22 cellular contexts compared by ENCODE assay signal in genomic region chr1:177487481-177487880, GRCh38.
"Had no signal": no experiment of that assay in that cellular context is flagged by ENCODE, and none has a peak within 500 bp of the region (broad histone marks: within the 10 kb centered on the region; RNA-seq: fewer than 3 reads in every experiment).

No MANE protein-coding gene starts in this region.

- FAIRE-seq: kidney had no signal

- H3K4me1 Mint-ChIP-seq: activated CD4-positive, alpha-beta memory T cell treated with anti-CD3 and anti-CD28 coated beads, Interleukin-2, amount 10 ng/mL, durations not matched to agents 7 days and 5 days; activated CD4-positive, alpha-beta T cell treated with anti-CD3 and anti-CD28 coated beads, Interleukin-2, amount 10 ng/mL, durations not matched to agents 24 days and 14 days; activated CD8-positive, alpha-beta memory T cell treated with anti-CD3 and anti-CD28 coated beads, Interleukin-2, amount 10 ng/mL, durations not matched to agents 7 days and 5 days; activated naive CD8-positive, alpha-beta T cell treated with anti-CD3 and anti-CD28 coated beads, Interleukin-2, amount 50 U/mL, for 24 hours; naive thymus-derived CD4-positive, alpha-beta T cell had no signal

- ATAC-seq: activated CD8-positive, alpha-beta memory T cell treated with anti-CD3 and anti-CD28 coated beads, Interleukin-2, amount 10 ng/mL, durations not matched to agents 7 days and 5 days; activated naive CD8-positive, alpha-beta T cell treated with anti-CD3 and anti-CD28 coated beads, Interleukin-2, amount 50 U/mL, for 24 hours; left lobe of liver; lower lobe of right lung; naive thymus-derived CD4-positive, alpha-beta T cell had no signal

- H3K36me3 Mint-ChIP-seq: activated CD8-positive, alpha-beta memory T cell treated with anti-CD3 and anti-CD28 coated beads, Interleukin-2, amount 10 ng/mL, durations not matched to agents 7 days and 5 days; naive thymus-derived CD4-positive, alpha-beta T cell had no signal

- H3K27ac ChIP-seq: lower lobe of right lung, testis, uterus had no signal

- H3K27me3 ChIP-seq: testis, uterus had no signal

- H3K4me1 ChIP-seq: lower lobe of right lung, testis, uterus had no signal

- H3K27me3 Mint-ChIP-seq: activated CD4-positive, alpha-beta memory T cell treated with anti-CD3 and anti-CD28 coated beads, Interleukin-2, amount 10 ng/mL, durations not matched to agents 7 days and 5 days; activated CD4-positive, alpha-beta T cell treated with anti-CD3 and anti-CD28 coated beads, Interleukin-2, amount 10 ng/mL, durations not matched to agents 24 days and 14 days; activated CD8-positive, alpha-beta memory T cell treated with anti-CD3 and anti-CD28 coated beads, Interleukin-2, amount 10 ng/mL, durations not matched to agents 7 days and 5 days; activated naive CD8-positive, alpha-beta T cell treated with anti-CD3 and anti-CD28 coated beads, Interleukin-2, amount 50 U/mL, for 24 hours; naive thymus-derived CD4-positive, alpha-beta T cell; progenitor cell of endocrine pancreas had no signal

- H3K4me3 Mint-ChIP-seq: activated CD4-positive, alpha-beta memory T cell treated with anti-CD3 and anti-CD28 coated beads, Interleukin-2, amount 10 ng/mL, durations not matched to agents 7 days and 5 days; activated CD4-positive, alpha-beta T cell treated with anti-CD3 and anti-CD28 coated beads, Interleukin-2, amount 10 ng/mL, durations not matched to agents 24 days and 14 days; activated CD8-positive, alpha-beta memory T cell treated with anti-CD3 and anti-CD28 coated beads, Interleukin-2, amount 10 ng/mL, durations not matched to agents 7 days and 5 days; activated naive CD8-positive, alpha-beta T cell treated with anti-CD3 and anti-CD28 coated beads, Interleukin-2, amount 50 U/mL, for 24 hours; naive thymus-derived CD4-positive, alpha-beta T cell; T-helper 1 cell treated with Interleukin-12 subunit alpha and Interleukin-12 subunit beta and Interleukin-4 antibody, amounts not matched to agents 30 μg/mL and 1 μg/mL, for 36 hours had no signal

- H3K27ac Mint-ChIP-seq: activated CD4-positive, alpha-beta memory T cell treated with anti-CD3 and anti-CD28 coated beads, Interleukin-2, amount 10 ng/mL, durations not matched to agents 7 days and 5 days; activated CD4-positive, alpha-beta T cell treated with anti-CD3 and anti-CD28 coated beads, Interleukin-2, amount 10 ng/mL, durations not matched to agents 24 days and 14 days; activated CD8-positive, alpha-beta memory T cell treated with anti-CD3 and anti-CD28 coated beads, Interleukin-2, amount 10 ng/mL, durations not matched to agents 7 days and 5 days; activated naive CD8-positive, alpha-beta T cell treated with anti-CD3 and anti-CD28 coated beads, Interleukin-2, amount 50 U/mL, for 24 hours; naive thymus-derived CD4-positive, alpha-beta T cell; progenitor cell of endocrine pancreas; T-helper 1 cell treated with Interleukin-12 subunit alpha and Interleukin-12 subunit beta and Interleukin-4 antibody, amounts not matched to agents 30 μg/mL and 1 μg/mL, for 36 hours had no signal

- H3K9me3 Mint-ChIP-seq: activated CD4-positive, alpha-beta memory T cell treated with anti-CD3 and anti-CD28 coated beads, Interleukin-2, amount 10 ng/mL, durations not matched to agents 7 days and 5 days; activated CD4-positive, alpha-beta T cell treated with anti-CD3 and anti-CD28 coated beads, Interleukin-2, amount 10 ng/mL, durations not matched to agents 24 days and 14 days had no signal

- H3K9me3 ChIP-seq: lower lobe of right lung, testis, uterus had no signal

- DNase-seq: activated CD4-positive, alpha-beta memory T cell treated with anti-CD3 and anti-CD28 coated beads, Interleukin-2, amount 10 ng/mL, durations not matched to agents 7 days and 5 days; activated CD4-positive, alpha-beta T cell treated with anti-CD3 and anti-CD28 coated beads, Interleukin-2, amount 10 ng/mL, durations not matched to agents 24 days and 14 days; activated CD8-positive, alpha-beta memory T cell treated with anti-CD3 and anti-CD28 coated beads, Interleukin-2, amount 10 ng/mL, durations not matched to agents 7 days and 5 days; activated effector memory CD4-positive, alpha-beta T cell treated with anti-CD3 and anti-CD28 coated beads, Interleukin-2, amount 50 U/mL, for 16 hours; activated naive CD4-positive, alpha-beta T cell treated with anti-CD3 and anti-CD28 coated beads, Interleukin-2, amount 50 U/mL, for 16 hours; activated naive CD8-positive, alpha-beta T cell treated with anti-CD3 and anti-CD28 coated beads, Interleukin-2, amount 50 U/mL, for 24 hours; activated T-cell treated with anti-CD3 and anti-CD28 coated beads for 4 hours; erythroblast; foreskin melanocyte; kidney; lower lobe of right lung; naive thymus-derived CD4-positive, alpha-beta T cell; retina; stimulated activated CD4-positive, alpha-beta T cell treated with anti-CD3 and anti-CD28 coated beads, Interleukin-4, amount 100 ng/mL, for 1 hour; stimulated activated naive CD4-positive, alpha-beta T cell; T1000; testis; trophoblast cell; uterus had no signal

- H3K36me3 ChIP-seq: lower lobe of right lung, uterus had no signal

- H3K4me3 ChIP-seq: lower lobe of right lung, testis, uterus had no signal
